Comparison of ENCODE assay signal across 25 cellular contexts in genomic region chr6:150128425-150128824, GRCh38. TPM values are rescaled to one million over a fixed set of nuclear protein-coding genes. Genes with fewer than 3 reads are reported as not detected.
"Had no signal": no experiment of that assay in that cellular context is flagged by ENCODE, and none has a peak within 500 bp of the region (broad histone marks: within the 10 kb centered on the region; RNA-seq: fewer than 3 reads in every experiment).

No MANE protein-coding gene starts in this region.

- H3K27me3 ChIP-seq: brain microvascular endothelial cell had no signal

- H3K27ac ChIP-seq: brain microvascular endothelial cell, WERI-Rb-1 had no signal

- DNase-seq: activated B cell treated with CpG ODN at 0.5 μM for 24 hours; activated CD4-positive, alpha-beta T cell treated with anti-CD3 and anti-CD28 coated beads for 48 hours; activated CD4-positive, alpha-beta T cell treated with anti-CD3 and anti-CD28 coated beads, Interleukin-2, amount 50 U/mL, for 1 hour; activated CD4-positive, alpha-beta T cell treated with anti-CD3 and anti-CD28 coated beads, Interleukin-2, amount 50 U/mL, for 48 hours; activated CD8-positive, alpha-beta memory T cell treated with anti-CD3 and anti-CD28 coated beads for 24 hours; activated CD8-positive, alpha-beta T cell treated with anti-CD3 and anti-CD28 coated beads for 36 hours; activated gamma-delta T cell; activated naive CD4-positive, alpha-beta T cell treated with anti-CD3 and anti-CD28 coated beads, Interleukin-2, amount 50 U/mL, for 16 hours; activated naive CD4-positive, alpha-beta T cell treated with Interleukin-2 at 50 U/mL for 16 hours; activated T-cell treated with anti-CD3 and anti-CD28 coated beads, Interleukin-2, amount 50 U/mL, for 1 hour; activated T-cell treated with anti-CD3 and anti-CD28 coated beads, Interleukin-2, amount 50 U/mL, for 72 hours; amniotic stem cell; anterior cingulate cortex; brain microvascular endothelial cell; effector memory CD4-positive, alpha-beta T cell; endodermal cell; foreskin fibroblast; head of caudate nucleus; T-helper 1 cell; T-helper 17 cell; T1000; WERI-Rb-1 had no signal

- ATAC-seq: activated CD4-positive, CD25-positive, alpha-beta regulatory T cell treated with anti-CD3 and anti-CD28 coated beads, Interleukin-2, amount 50 U/mL, for 24 hours; activated CD8-positive, alpha-beta T cell treated with anti-CD3 and anti-CD28 coated beads for 36 hours; activated T-cell treated with anti-CD3 and anti-CD28 coated beads, Interleukin-2, amount 50 U/mL, for 72 hours; esophagus mucosa; T-helper 17 cell had no signal

- H3K36me3 ChIP-seq: brain microvascular endothelial cell, WERI-Rb-1 had no signal

RNA-seq across cellular contexts. Expression of gene PPP1R14C, which starts 14.4 kb away (rescaled TPM):
- total RNA-seq: dermis microvascular lymphatic vessel endothelial cell, T-helper 17 cell had no signal
